Comparison of ENCODE assay signal across 28 cellular contexts in the genomic region with DNA sequence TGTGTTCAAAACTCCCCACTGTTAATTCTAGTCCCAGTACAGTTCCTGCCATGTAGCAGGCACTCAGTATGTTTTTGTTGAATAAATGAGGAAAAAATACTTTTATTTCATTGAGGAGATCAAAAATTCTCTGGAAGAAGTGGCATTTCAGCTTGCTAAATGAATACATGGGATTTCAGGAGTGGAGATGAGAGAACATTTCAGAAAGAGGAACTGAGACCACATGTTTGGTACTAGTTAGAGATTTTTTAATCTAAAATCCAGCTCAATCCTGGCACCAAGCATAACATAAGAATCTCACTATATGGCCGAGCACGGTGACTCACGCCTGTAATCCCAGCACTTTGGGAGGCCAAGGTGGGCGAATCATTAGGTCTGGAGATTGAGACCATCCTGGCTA.
"Had no signal": no experiment of that assay in that cellular context is flagged by ENCODE, and none has a peak within 500 bp of the region (broad histone marks: within the 10 kb centered on the region; RNA-seq: fewer than 3 reads in every experiment).

No MANE protein-coding gene starts in this region.

- H3K4me2 ChIP-seq: hepatocyte had no signal

- H3K27ac Mint-ChIP-seq: endodermal cell; memory B cell; natural killer cell; stimulated activated effector memory CD8-positive, alpha-beta T cell treated with anti-CD3 and anti-CD28 coated beads, Interleukin-12 subunit alpha, Interleukin-12 subunit beta, amount 100 ng/mL, for 72 hours; type B pancreatic cell had no signal

- H3K79me2 ChIP-seq: hepatocyte had no signal

- H3K27me3 Mint-ChIP-seq: memory B cell, type B pancreatic cell had no signal

- H3K4me3 Mint-ChIP-seq: endodermal cell; memory B cell; natural killer cell; stimulated activated effector memory CD8-positive, alpha-beta T cell treated with anti-CD3 and anti-CD28 coated beads, Interleukin-12 subunit alpha, Interleukin-12 subunit beta, amount 100 ng/mL, for 72 hours; type B pancreatic cell had no signal

- H2AFZ ChIP-seq: hepatocyte had no signal

- H3K27ac ChIP-seq: dorsolateral prefrontal cortex, epithelial cell of prostate, esophagus muscularis mucosa, foreskin keratinocyte, gastroesophageal sphincter, heart left ventricle, hepatocyte, ovary, psoas muscle, sigmoid colon, testis, tibial artery had no signal

- H3K36me3 ChIP-seq: esophagus muscularis mucosa, gastroesophageal sphincter, ovary, sigmoid colon, tibial artery had no signal

- FAIRE-seq: kidney had no signal

- ATAC-seq: foreskin keratinocyte; gastroesophageal sphincter; heart left ventricle; left lobe of liver; natural killer cell; psoas muscle; right cardiac atrium; stimulated activated effector memory CD8-positive, alpha-beta T cell treated with anti-CD3 and anti-CD28 coated beads, Interleukin-12 subunit alpha, Interleukin-12 subunit beta, amount 100 ng/mL, for 72 hours; stimulated activated naive CD8-positive, alpha-beta T cell treated with anti-CD3 and anti-CD28 coated beads, Interleukin-15, Interleukin-2, amounts not matched to agents 100 U/mL and 50 U/mL, for 24 hours had no signal

- H3K9me3 ChIP-seq: esophagus muscularis mucosa, gastroesophageal sphincter, heart left ventricle, ovary, psoas muscle, sigmoid colon, testis, tibial artery had no signal

- H3K27me3 ChIP-seq: dorsolateral prefrontal cortex, esophagus muscularis mucosa, foreskin keratinocyte, gastroesophageal sphincter, heart left ventricle, hepatocyte, ovary, sigmoid colon, testis, tibial artery had no signal

- H3K4me1 Mint-ChIP-seq: natural killer cell; stimulated activated effector memory CD8-positive, alpha-beta T cell treated with anti-CD3 and anti-CD28 coated beads, Interleukin-12 subunit alpha, Interleukin-12 subunit beta, amount 100 ng/mL, for 72 hours had no signal

- DNase-seq: dorsolateral prefrontal cortex; effector CD8-positive, alpha-beta T cell; endodermal cell; foreskin keratinocyte; heart left ventricle; kidney; natural killer cell; occipital lobe; ovary; posterior cingulate gyrus; psoas muscle; right cardiac atrium; sigmoid colon; stimulated activated CD4-positive, alpha-beta T cell treated with anti-CD3 and anti-CD28 coated beads, Interleukin-2, amount 100 ng/mL, for 24 hours; stimulated activated CD4-positive, alpha-beta T cell treated with anti-CD3 and anti-CD28 coated beads, Interleukin-4, amount 100 ng/mL, for 24 hours; stimulated activated naive CD8-positive, alpha-beta T cell treated with anti-CD3 and anti-CD28 coated beads, Interleukin-15, Interleukin-2, amounts not matched to agents 100 U/mL and 50 U/mL, for 24 hours; substantia nigra; testis; tibial artery had no signal

- H3K4me3 ChIP-seq: dorsolateral prefrontal cortex, esophagus muscularis mucosa, gastroesophageal sphincter, heart left ventricle, hepatocyte, lung, ovary, psoas muscle, sigmoid colon, testis, tibial artery had no signal

- H3K9me3 Mint-ChIP-seq: endodermal cell; memory B cell; natural killer cell; stimulated activated effector memory CD8-positive, alpha-beta T cell treated with anti-CD3 and anti-CD28 coated beads, Interleukin-12 subunit alpha, Interleukin-12 subunit beta, amount 100 ng/mL, for 72 hours; type B pancreatic cell had no signal

- H3K4me1 ChIP-seq: psoas muscle, testis, tibial artery had no signal
